29 cellular contexts compared by ENCODE assay signal in genomic region chr20:57840504-57841296, GRCh38.
"Had no signal": no experiment of that assay in that cellular context is flagged by ENCODE, and none has a peak within 500 bp of the region (broad histone marks: within the 10 kb centered on the region; RNA-seq: fewer than 3 reads in every experiment).

No MANE protein-coding gene starts in this region.

- H3K4me3 ChIP-seq: MG63, Peyer's patch, SJCRH30 had no signal

- H3K36me3 Mint-ChIP-seq: activated CD4-positive, alpha-beta memory T cell treated with anti-CD3 and anti-CD28 coated beads for 36 hours; activated naive CD4-positive, alpha-beta T cell treated with anti-CD3 and anti-CD28 coated beads, Interleukin-2, amount 50 U/mL, for 24 hours had no signal

- H3K9ac ChIP-seq: KMS-11, SK-N-SH had no signal

- H3K9me3 Mint-ChIP-seq: activated CD4-positive, alpha-beta memory T cell treated with anti-CD3 and anti-CD28 coated beads for 36 hours; activated CD4-positive, alpha-beta T cell treated with anti-CD3 and anti-CD28 coated beads, Interleukin-2, amount 10 ng/mL, durations not matched to agents 7 days and 5 days; activated naive CD4-positive, alpha-beta T cell treated with anti-CD3 and anti-CD28 coated beads, Interleukin-2, amount 50 U/mL, for 24 hours; activated T-cell treated with anti-CD3 and anti-CD28 coated beads, Interleukin-2, amount 50 U/mL, for 24 hours; activated T-helper 1 cell treated with anti-CD3 and anti-CD28 coated beads, Interleukin-12 subunit alpha, Interleukin-12 subunit beta, Interleukin-2, Interleukin-4 antibody, amounts not matched to agents 30 ng/mL and 10 ng/mL and 1 ng/mL, durations not matched to agents 14 hours and 24 hours and 36 hours; central memory CD8-positive, alpha-beta T cell had no signal

- H3K4me3 Mint-ChIP-seq: activated CD4-positive, alpha-beta memory T cell treated with anti-CD3 and anti-CD28 coated beads for 36 hours; activated CD4-positive, alpha-beta T cell treated with anti-CD3 and anti-CD28 coated beads, Interleukin-2, amount 10 ng/mL, durations not matched to agents 7 days and 5 days; activated naive CD4-positive, alpha-beta T cell treated with anti-CD3 and anti-CD28 coated beads, Interleukin-2, amount 50 U/mL, for 24 hours; activated T-cell treated with anti-CD3 and anti-CD28 coated beads, Interleukin-2, amount 50 U/mL, for 24 hours; activated T-helper 1 cell treated with anti-CD3 and anti-CD28 coated beads, Interleukin-12 subunit alpha, Interleukin-12 subunit beta, Interleukin-2, Interleukin-4 antibody, amounts not matched to agents 30 ng/mL and 10 ng/mL and 1 ng/mL, durations not matched to agents 14 hours and 24 hours and 36 hours; central memory CD8-positive, alpha-beta T cell had no signal

- H3K36me3 ChIP-seq: MG63, Peyer's patch, SJCRH30 had no signal

- H3K4me1 ChIP-seq: Peyer's patch had no signal

- H3K27me3 ChIP-seq: MG63, Peyer's patch, SJCRH30 had no signal

- H3K27me3 Mint-ChIP-seq: activated CD4-positive, alpha-beta memory T cell treated with anti-CD3 and anti-CD28 coated beads for 36 hours; activated CD4-positive, alpha-beta T cell treated with anti-CD3 and anti-CD28 coated beads, Interleukin-2, amount 10 ng/mL, durations not matched to agents 7 days and 5 days; activated naive CD4-positive, alpha-beta T cell treated with anti-CD3 and anti-CD28 coated beads, Interleukin-2, amount 50 U/mL, for 24 hours; activated T-cell treated with anti-CD3 and anti-CD28 coated beads, Interleukin-2, amount 50 U/mL, for 24 hours; central memory CD8-positive, alpha-beta T cell had no signal

- H3K9me3 ChIP-seq: MG63, Peyer's patch, SK-N-SH had no signal

- H3K27ac Mint-ChIP-seq: activated CD4-positive, alpha-beta memory T cell treated with anti-CD3 and anti-CD28 coated beads for 36 hours; activated CD4-positive, alpha-beta T cell treated with anti-CD3 and anti-CD28 coated beads, Interleukin-2, amount 10 ng/mL, durations not matched to agents 7 days and 5 days; activated naive CD4-positive, alpha-beta T cell treated with anti-CD3 and anti-CD28 coated beads, Interleukin-2, amount 50 U/mL, for 24 hours; activated T-cell treated with anti-CD3 and anti-CD28 coated beads, Interleukin-2, amount 50 U/mL, for 24 hours; activated T-helper 1 cell treated with anti-CD3 and anti-CD28 coated beads, Interleukin-12 subunit alpha, Interleukin-12 subunit beta, Interleukin-2, Interleukin-4 antibody, amounts not matched to agents 30 ng/mL and 10 ng/mL and 1 ng/mL, durations not matched to agents 14 hours and 24 hours and 36 hours had no signal

- H3K4me2 ChIP-seq: KMS-11, SK-N-SH had no signal

- FAIRE-seq: bronchial epithelial cell had no signal

- H3K27ac ChIP-seq: KMS-11, Peyer's patch, RWPE1, SJCRH30, VCaP had no signal

- H3K4me1 Mint-ChIP-seq: activated CD4-positive, alpha-beta T cell treated with anti-CD3 and anti-CD28 coated beads, Interleukin-2, amount 10 ng/mL, durations not matched to agents 7 days and 5 days; activated naive CD4-positive, alpha-beta T cell treated with anti-CD3 and anti-CD28 coated beads, Interleukin-2, amount 50 U/mL, for 24 hours had no signal

- DNase-seq: activated CD4-positive, alpha-beta memory T cell treated with anti-CD3 and anti-CD28 coated beads for 36 hours; activated CD4-positive, alpha-beta T cell treated with anti-CD3 and anti-CD28 coated beads, Interleukin-2, amount 10 ng/mL, durations not matched to agents 7 days and 5 days; activated CD4-positive, CD25-positive, alpha-beta regulatory T cell; activated effector memory CD4-positive, alpha-beta T cell treated with Interleukin-2 at 50 U/mL for 16 hours; activated naive CD4-positive, alpha-beta T cell; activated T-cell treated with anti-CD3 and anti-CD28 coated beads, Interleukin-2, amount 50 U/mL, for 24 hours; aorta; MG63; MV-4-11; NCI-H1092 treated with DMSO at 0.1 percent for 48 hours; NCI-H1417 treated with DMSO at 0.1 percent for 48 hours; NCI-H1694 treated with DMSO at 0.1 percent for 48 hours; NCI-H2029 treated with DMSO at 0.1 percent for 48 hours; NCI-H345; NCI-H510A; NCI-H526 treated with DMSO at 0.1 percent for 48 hours; NCI-H82; Peyer's patch; Right ventricle myocardium superior; SJCRH30; SK-N-SH; T-helper 1 cell had no signal
